Comparison of ENCODE assay signal across 8 cellular contexts in the genomic region with DNA sequence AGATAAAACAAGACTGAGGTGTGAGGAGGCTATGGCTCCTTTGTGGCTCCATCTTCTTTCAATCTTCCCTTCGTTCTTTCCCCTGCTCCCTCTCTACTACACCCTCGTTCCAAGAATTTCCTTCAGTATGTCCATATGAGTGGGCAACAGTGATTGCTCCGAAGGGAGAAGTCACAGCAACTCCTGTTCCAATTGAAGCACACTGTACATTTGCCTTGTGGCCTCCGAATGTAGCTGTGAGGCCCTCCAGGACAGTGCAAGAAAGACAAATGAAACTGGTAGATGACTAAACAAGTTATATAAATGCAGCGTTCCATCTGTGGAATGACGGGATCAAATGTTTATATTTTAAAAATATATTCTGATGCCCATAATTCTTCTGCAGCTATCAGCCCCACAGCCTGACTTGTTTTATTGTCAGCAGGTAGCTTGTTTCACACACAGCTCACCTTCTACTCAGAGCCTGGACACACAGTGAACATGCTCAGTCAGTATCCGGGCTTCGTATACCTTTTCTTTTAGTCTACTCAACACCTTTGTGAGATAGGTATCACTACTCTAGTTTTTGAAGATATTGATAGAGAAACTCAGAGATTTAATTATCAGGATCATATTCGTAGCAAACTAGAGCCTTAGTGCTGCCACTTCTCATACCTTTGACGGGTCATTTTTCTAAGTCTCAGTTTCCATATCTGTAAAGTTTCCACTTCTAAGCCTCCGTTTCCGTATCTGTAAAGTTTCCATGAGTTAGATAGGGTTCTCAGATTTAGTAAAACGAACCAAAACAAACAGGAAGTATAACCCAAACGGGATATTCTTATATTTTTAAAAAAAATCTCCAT.
A peak's percentile ranks its signal among the peaks of the same experiment; 100 is the strongest.
DNase-seq lines count a peak whose midpoint lies in the region; ATAC-seq lines count a peak whose summit lies in the region.

No MANE protein-coding gene starts in this region.

- peak; percentile 16 for ATAC-seq in HG03025 (IDR thresholded peaks at IDR 0.05; ENCODE audit: low FRiP score, unreplicated experiment)

- H3K9me3 ChIP-seq in ES-I3 (ENCODE audit: control insufficient read depth, insufficient read depth, low read length) (no peaks in the 10 kb centered on the region), muscle layer of duodenum (ENCODE audit: control insufficient read depth in 1 of 2, low read length in 2 of 2) (no peaks in the 10 kb centered on the region), HAP-1 (no peaks in the 10 kb centered on the region; the same call in 1 of the 2 replicates)

- DNase-seq in HAP-1 (ENCODE audit: low spot score in 2 of 2): no peak
- no peak for DNase-seq in NCI-H510A (lab: John Stamatoyannopoulos, UW)
- DNase-seq in ecto neural progenitor cell (ENCODE audit: low spot score): no peak
- no peak for DNase-seq in DMS153 treated with DMSO at 0.1 percent for 48 hours (lab: John Stamatoyannopoulos, UW; ENCODE audit: unreplicated experiment)

- H3K27ac ChIP-seq in angular gyrus (ENCODE audit: low read depth, low read length) (peak overlapping the region; percentile 88), muscle layer of duodenum (ENCODE audit: low read length) (peak overlapping the region; percentile 92)

- no peaks in the 10 kb centered on the region for H3K27me3 ChIP-seq in muscle layer of duodenum (ENCODE audit: low read depth, low read length)
- no peaks in the 10 kb centered on the region for H3K27me3 ChIP-seq in HAP-1 (ENCODE audit: low read depth)

- H3K4me3 ChIP-seq in muscle layer of duodenum (ENCODE audit: low read depth in 1 of 2, low read length in 2 of 2) (peak overlapping the region; percentile 78 to 96), HAP-1 (no peak overlapping the region; the same call in 1 of the 2 replicates)

- peak overlapping the region; percentile 48 for H3K9ac ChIP-seq in ES-I3 (ENCODE audit: low read depth, low read length)

- in situ Hi-C loops in HAP-1 (cut with MboI; ENCODE audit: low sequenced_read_pairs): no loop called here

- H3K4me1 ChIP-seq in ES-I3 (ENCODE audit: insufficient read depth, low read length) (no peaks in the 10 kb centered on the region; the same call in 1 of the 2 replicates), muscle layer of duodenum (ENCODE audit: control insufficient read depth in 1 of 2, insufficient read depth in 2 of 2, low read length in 2 of 2) (peaks cover 0 to 9% of the 10 kb centered on the region in 2 donors), HAP-1 (peaks cover 13% of the 10 kb centered on the region; the same call in 1 of the 2 replicates)

- H3K36me3 ChIP-seq in ES-I3 (ENCODE audit: insufficient read depth, low read length): no peaks in the 10 kb centered on the region
- no peaks in the 10 kb centered on the region for H3K36me3 ChIP-seq in muscle layer of duodenum (ENCODE audit: control insufficient read depth in 1 of 2, insufficient read depth in 2 of 2, low read length in 2 of 2)
- H3K36me3 ChIP-seq in HAP-1 (replicated peaks): no peaks in the 10 kb centered on the region
